Comparison of ENCODE assay signal across 1 cellular context in the genomic region with DNA sequence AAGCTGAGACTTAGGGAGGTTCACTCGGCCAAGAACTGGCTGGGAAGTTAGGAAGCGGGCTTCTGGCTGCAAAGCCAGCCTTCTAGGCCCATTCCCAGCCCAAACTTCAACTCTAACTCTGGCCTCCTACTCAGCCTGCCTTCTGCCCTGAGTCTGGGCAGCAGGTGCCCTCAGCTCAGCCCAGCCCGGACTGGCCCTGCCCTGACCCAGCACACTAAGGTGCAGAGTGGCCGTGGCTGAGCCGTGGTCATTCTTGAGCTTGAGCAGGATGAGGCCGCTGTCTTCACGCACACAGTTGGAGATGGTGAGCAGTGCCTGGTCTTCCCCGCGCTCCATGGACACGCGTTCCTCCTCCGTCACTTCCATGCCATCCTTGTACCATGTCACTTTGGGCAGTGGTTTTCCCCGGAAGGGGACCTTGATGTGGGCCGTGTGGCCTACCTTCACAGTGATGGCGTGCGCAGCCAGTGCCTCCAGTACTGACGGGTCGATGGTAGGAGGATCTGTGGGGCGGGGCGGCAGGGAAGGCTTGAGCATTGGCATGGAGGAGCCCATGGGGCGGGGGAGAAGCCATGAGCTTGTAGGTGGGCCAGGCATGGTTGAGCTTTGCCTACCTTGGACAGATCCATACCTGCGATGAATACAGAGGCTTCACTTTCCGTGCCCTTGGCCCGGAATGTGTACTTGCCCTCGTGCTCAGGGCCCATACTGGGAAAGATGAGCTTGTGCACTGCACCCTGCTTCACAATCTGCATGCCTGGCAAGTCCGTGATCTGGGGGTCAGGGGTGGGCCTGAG.
TF ChIP-seq lines count a peak whose summit lies in the region.

No MANE protein-coding gene starts in this region.

TF ChIP-seq in HEK293, 187 proteins besides CTCF, POLR2A, EP300 and RAD21:
- TF ChIP-seq WT1 (tag by site-specific recombination; IDR thresholded peaks at IDR 0.05), result no peak
- TF ChIP-seq, protein P1, sequence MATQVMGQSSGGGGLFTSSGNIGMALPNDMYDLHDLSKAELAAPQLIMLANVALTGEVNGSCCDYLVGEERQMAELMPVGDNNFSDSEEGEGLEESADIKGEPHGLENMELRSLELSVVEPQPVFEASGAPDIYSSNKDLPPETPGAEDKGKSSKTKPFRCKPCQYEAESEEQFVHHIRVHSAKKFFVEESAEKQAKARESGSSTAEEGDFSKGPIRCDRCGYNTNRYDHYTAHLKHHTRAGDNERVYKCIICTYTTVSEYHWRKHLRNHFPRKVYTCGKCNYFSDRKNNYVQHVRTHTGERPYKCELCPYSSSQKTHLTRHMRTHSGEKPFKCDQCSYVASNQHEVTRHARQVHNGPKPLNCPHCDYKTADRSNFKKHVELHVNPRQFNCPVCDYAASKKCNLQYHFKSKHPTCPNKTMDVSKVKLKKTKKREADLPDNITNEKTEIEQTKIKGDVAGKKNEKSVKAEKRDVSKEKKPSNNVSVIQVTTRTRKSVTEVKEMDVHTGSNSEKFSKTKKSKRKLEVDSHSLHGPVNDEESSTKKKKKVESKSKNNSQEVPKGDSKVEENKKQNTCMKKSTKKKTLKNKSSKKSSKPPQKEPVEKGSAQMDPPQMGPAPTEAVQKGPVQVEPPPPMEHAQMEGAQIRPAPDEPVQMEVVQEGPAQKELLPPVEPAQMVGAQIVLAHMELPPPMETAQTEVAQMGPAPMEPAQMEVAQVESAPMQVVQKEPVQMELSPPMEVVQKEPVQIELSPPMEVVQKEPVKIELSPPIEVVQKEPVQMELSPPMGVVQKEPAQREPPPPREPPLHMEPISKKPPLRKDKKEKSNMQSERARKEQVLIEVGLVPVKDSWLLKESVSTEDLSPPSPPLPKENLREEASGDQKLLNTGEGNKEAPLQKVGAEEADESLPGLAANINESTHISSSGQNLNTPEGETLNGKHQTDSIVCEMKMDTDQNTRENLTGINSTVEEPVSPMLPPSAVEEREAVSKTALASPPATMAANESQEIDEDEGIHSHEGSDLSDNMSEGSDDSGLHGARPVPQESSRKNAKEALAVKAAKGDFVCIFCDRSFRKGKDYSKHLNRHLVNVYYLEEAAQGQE (tag by site-specific recombination; IDR thresholded peaks at IDR 0.05), result peak; percentile 66
